Comparison of ENCODE assay signal across 11 cellular contexts in the genomic region with DNA sequence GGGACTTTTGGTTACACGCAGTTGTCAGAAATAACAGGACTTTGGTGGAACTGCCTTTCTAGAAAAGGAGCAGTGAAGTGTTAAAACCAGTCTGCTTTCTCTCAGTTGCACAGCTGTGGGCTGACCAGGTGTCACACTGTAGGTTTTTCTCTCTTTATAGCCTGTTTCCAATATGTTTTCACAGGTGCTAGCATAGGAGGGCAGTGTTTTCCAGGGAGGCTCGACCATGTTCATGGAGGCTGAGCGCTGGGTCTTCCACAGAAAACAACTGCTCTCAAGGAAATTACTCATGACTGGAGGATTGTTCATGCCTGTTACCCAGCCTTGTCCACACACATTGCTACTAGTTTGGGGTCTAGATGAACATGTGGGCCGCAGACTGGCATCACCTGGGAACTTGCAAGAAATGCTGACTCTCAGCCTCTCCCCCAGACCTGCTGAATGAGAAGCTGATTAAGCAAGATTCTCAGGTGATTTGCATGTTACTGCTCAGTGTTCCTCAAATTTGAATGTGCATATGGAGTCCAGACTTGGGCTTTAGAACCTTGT.
DNase-seq lines count a peak whose midpoint lies in the region; ATAC-seq and TF ChIP-seq lines count a peak whose summit lies in the region.
"Had no signal": no experiment of that assay in that cellular context is flagged by ENCODE, and none has a peak within 500 bp of the region (broad histone marks: within the 10 kb centered on the region; RNA-seq: fewer than 3 reads in every experiment).

No MANE protein-coding gene starts in this region.

- peak overlapping the region; percentile 94 for H3K27ac Mint-ChIP-seq in activated naive CD8-positive, alpha-beta T cell treated with anti-CD3 and anti-CD28 coated beads, Interleukin-2, amount 50 U/mL, for 24 hours
- no peak overlapping the region for H3K27ac Mint-ChIP-seq in chondrocyte (ENCODE audit: unreplicated experiment)
- H3K27ac Mint-ChIP-seq: effector memory CD8-positive, alpha-beta T cell; T-helper 2 cell treated with Interferon-gamma antibody and Interleukin-4, amounts not matched to agents 5 μg/mL and 100 μg/mL, for 36 hours had no signal

- H3K4me1 Mint-ChIP-seq in activated naive CD8-positive, alpha-beta T cell treated with anti-CD3 and anti-CD28 coated beads, Interleukin-2, amount 50 U/mL, for 24 hours = peaks cover 70% of the 10 kb centered on the region
- peaks cover 40% of the 10 kb centered on the region for H3K4me1 Mint-ChIP-seq in chondrocyte (ENCODE audit: low read depth)

- no peaks in the 10 kb centered on the region for H3K9me3 Mint-ChIP-seq in activated naive CD8-positive, alpha-beta T cell treated with anti-CD3 and anti-CD28 coated beads, Interleukin-2, amount 50 U/mL, for 24 hours
- H3K9me3 Mint-ChIP-seq in chondrocyte (ENCODE audit: low read depth) = no peaks in the 10 kb centered on the region
- H3K9me3 Mint-ChIP-seq: effector memory CD8-positive, alpha-beta T cell; T-helper 2 cell treated with Interferon-gamma antibody and Interleukin-4, amounts not matched to agents 5 μg/mL and 100 μg/mL, for 36 hours had no signal

- no peak for DNase-seq in activated naive CD8-positive, alpha-beta T cell treated with anti-CD3 and anti-CD28 coated beads, Interleukin-2, amount 50 U/mL, for 24 hours
- DNase-seq in DMS153 (lab: John Stamatoyannopoulos, UW) (no peak), chondrocyte (ENCODE audit: low spot score) (no peak), amygdala (lab: John Stamatoyannopoulos, UW) (no peak), T-helper 1 cell (no peak)
- DNase-seq: effector memory CD8-positive, alpha-beta T cell; NCI-H446 had no signal

- peaks cover 5% of the 10 kb centered on the region for H3K36me3 Mint-ChIP-seq in activated naive CD8-positive, alpha-beta T cell treated with anti-CD3 and anti-CD28 coated beads, Interleukin-2, amount 50 U/mL, for 24 hours (ENCODE audit: low read depth)
- no peaks in the 10 kb centered on the region for H3K36me3 Mint-ChIP-seq in chondrocyte (ENCODE audit: low read depth)

- no peak for TF ChIP-seq CTCF in chondrocyte (IDR thresholded peaks at IDR 0.05)

- no peak overlapping the region for H3K4me3 Mint-ChIP-seq in activated naive CD8-positive, alpha-beta T cell treated with anti-CD3 and anti-CD28 coated beads, Interleukin-2, amount 50 U/mL, for 24 hours
- H3K4me3 Mint-ChIP-seq in chondrocyte (ENCODE audit: unreplicated experiment) = no peak overlapping the region
- H3K4me3 Mint-ChIP-seq: effector memory CD8-positive, alpha-beta T cell; T-helper 2 cell treated with Interferon-gamma antibody and Interleukin-4, amounts not matched to agents 5 μg/mL and 100 μg/mL, for 36 hours had no signal

- ATAC-seq in GM18511 (IDR thresholded peaks at IDR 0.05; ENCODE audit: unreplicated experiment) = peak; percentile 69
- peak; percentile 75 for ATAC-seq in GM21381 (IDR thresholded peaks at IDR 0.05; ENCODE audit: unreplicated experiment)
- peak; percentile 63 for ATAC-seq in HG03066 (IDR thresholded peaks at IDR 0.05; ENCODE audit: low read depth, unreplicated experiment)
- no peak for ATAC-seq in activated naive CD8-positive, alpha-beta T cell treated with anti-CD3 and anti-CD28 coated beads, Interleukin-2, amount 50 U/mL, for 24 hours
- ATAC-seq: effector memory CD8-positive, alpha-beta T cell had no signal

- peaks cover 2% of the 10 kb centered on the region for H3K27me3 Mint-ChIP-seq in activated naive CD8-positive, alpha-beta T cell treated with anti-CD3 and anti-CD28 coated beads, Interleukin-2, amount 50 U/mL, for 24 hours
- no peaks in the 10 kb centered on the region for H3K27me3 Mint-ChIP-seq in chondrocyte (ENCODE audit: low read depth)
- H3K27me3 Mint-ChIP-seq: effector memory CD8-positive, alpha-beta T cell had no signal
